10 cellular contexts compared by ENCODE assay signal in the genomic region with DNA sequence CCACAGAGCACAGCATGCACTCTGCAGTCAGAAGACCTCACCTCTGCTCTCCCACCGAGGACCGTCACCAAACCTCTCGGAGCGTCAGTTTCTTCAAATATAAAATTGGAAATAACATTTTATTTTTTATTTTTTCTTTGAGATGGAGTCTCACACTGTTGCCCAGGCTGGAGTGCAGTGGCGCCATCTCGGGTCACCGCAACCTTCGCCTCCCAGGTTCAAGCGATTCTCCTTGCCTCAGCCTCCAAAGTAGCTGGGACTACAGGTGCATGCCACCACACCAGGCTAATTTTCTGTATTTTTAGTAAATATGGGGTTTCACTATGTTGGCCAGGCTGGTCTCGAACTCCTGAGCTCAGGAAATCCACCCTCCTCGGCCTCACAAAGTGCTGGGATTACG. TPM values are rescaled to one million over a fixed set of nuclear protein-coding genes. Genes with fewer than 3 reads are reported as not detected.
DNase-seq lines count a peak whose midpoint lies in the region; ATAC-seq and TF ChIP-seq lines count a peak whose summit lies in the region.
"Not testable (repeated sequence)": the region's sequence is repeated elsewhere in the genome, so short reads cannot be mapped to it uniquely, and the experiment has no call there.
"Had no signal": no experiment of that assay in that cellular context is flagged by ENCODE, and none has a peak within 500 bp of the region (broad histone marks: within the 10 kb centered on the region; RNA-seq: fewer than 3 reads in every experiment).

No MANE protein-coding gene starts in this region.

- DNase-seq in CD8-positive, alpha-beta T cell; activated naive CD4-positive, alpha-beta T cell treated with anti-CD3 and anti-CD28 coated beads for 36 hours; natural killer cell: not testable (repeated sequence)
- peak; percentile 1 for DNase-seq in activated CD4-positive, alpha-beta T cell treated with anti-CD3 and anti-CD28 coated beads for 36 hours
- DNase-seq in right atrium auricular region (ENCODE audit: low spot score) (peak; percentile 47), sciatic nerve (ENCODE audit: low spot score) (peak; percentile 21), type B pancreatic cell (ENCODE audit: extremely low spot score, unreplicated experiment) (peak; percentile 11)

- H3K36me3 Mint-ChIP-seq in CD8-positive, alpha-beta T cell; type B pancreatic cell: not testable (repeated sequence)
- H3K36me3 Mint-ChIP-seq in activated CD4-positive, alpha-beta T cell treated with anti-CD3 and anti-CD28 coated beads for 36 hours (ENCODE audit: low read depth) = peaks cover 82% of the 10 kb centered on the region
- H3K36me3 Mint-ChIP-seq in activated naive CD4-positive, alpha-beta T cell treated with anti-CD3 and anti-CD28 coated beads for 36 hours (ENCODE audit: low read depth) = peaks cover 78% of the 10 kb centered on the region
- H3K36me3 Mint-ChIP-seq in natural killer cell = peaks cover 10% of the 10 kb centered on the region

- not testable (repeated sequence) for TF ChIP-seq CTCF in CD8-positive, alpha-beta T cell (IDR thresholded peaks at IDR 0.05); right atrium auricular region (IDR thresholded peaks at IDR 0.05); natural killer cell (IDR thresholded peaks at IDR 0.05); type B pancreatic cell (conservative IDR thresholded peaks at IDR 0.05)

- CTCF ChIA-PET in CD8-positive, alpha-beta T cell (lab: Charles Lee) = interaction anchor here (1.3 to 10.1 kb wide), 3 partner anchors 13 to 75 kb away, joined by 3 to 94 read pairs (median 31); no protein-coding TSS in a partner anchor
- CTCF ChIA-PET in activated CD4-positive, alpha-beta T cell treated with anti-CD3 and anti-CD28 coated beads for 36 hours (lab: Charles Lee) = interaction anchor here (1.6 kb wide), 1 partner anchor 75 kb away, joined by 5 read pairs; no protein-coding TSS in a partner anchor
- CTCF ChIA-PET in activated naive CD4-positive, alpha-beta T cell treated with anti-CD3 and anti-CD28 coated beads for 36 hours (lab: Charles Lee) = interaction anchor here (1.5 to 5.7 kb wide), 3 partner anchors 41 to 82 kb away, joined by 3 to 62 read pairs (median 4); a partner anchor contains a TSS

- H3K36me3 ChIP-seq in CD8-positive, alpha-beta T cell (ENCODE audit: insufficient read depth, low read length); right atrium auricular region: not testable (repeated sequence)

- not testable (repeated sequence) for H3K9me3 ChIP-seq in CD8-positive, alpha-beta T cell (ENCODE audit: low read length); right atrium auricular region

- POLR2A ChIA-PET in CD8-positive, alpha-beta T cell (lab: Charles Lee); activated CD4-positive, alpha-beta T cell treated with anti-CD3 and anti-CD28 coated beads for 36 hours (lab: Charles Lee): not testable (repeated sequence)

- not testable (repeated sequence) for H3K4me3 Mint-ChIP-seq in CD8-positive, alpha-beta T cell; activated CD4-positive, alpha-beta T cell treated with anti-CD3 and anti-CD28 coated beads for 36 hours; activated naive CD4-positive, alpha-beta T cell treated with anti-CD3 and anti-CD28 coated beads for 36 hours; type B pancreatic cell
- H3K4me3 Mint-ChIP-seq in natural killer cell = peak overlapping the region; percentile 99

- H3K4me3 ChIP-seq in CD8-positive, alpha-beta T cell (ENCODE audit: low read depth, low read length); right atrium auricular region: not testable (repeated sequence)

- not testable (repeated sequence) for H3K9me3 Mint-ChIP-seq in CD8-positive, alpha-beta T cell; activated CD4-positive, alpha-beta T cell treated with anti-CD3 and anti-CD28 coated beads for 36 hours (ENCODE audit: low read depth); activated naive CD4-positive, alpha-beta T cell treated with anti-CD3 and anti-CD28 coated beads for 36 hours; natural killer cell; type B pancreatic cell

- ATAC-seq in CD8-positive, alpha-beta T cell; activated CD4-positive, alpha-beta T cell treated with anti-CD3 and anti-CD28 coated beads for 36 hours; natural killer cell; sciatic nerve: not testable (repeated sequence)

- intact Hi-C loops in CD8-positive, alpha-beta T cell (cut with DNase I, micrococcal nuclease); activated naive CD4-positive, alpha-beta T cell treated with anti-CD3 and anti-CD28 coated beads for 36 hours (cut with micrococcal nuclease); sciatic nerve (cut with DNase I): not testable (repeated sequence)
- intact Hi-C loops in activated CD4-positive, alpha-beta T cell treated with anti-CD3 and anti-CD28 coated beads for 36 hours (cut with DNase I, micrococcal nuclease) = loop anchor here in 1 of 2 experiments (5.0 kb wide), 2 partner anchors 52 to 62 kb away; no protein-coding TSS in a partner anchor
- intact Hi-C loops in natural killer cell (cut with micrococcal nuclease) = loop anchor here (10.0 kb wide), 2 partner anchors 85 to 985 kb away; a partner anchor contains a TSS

- peaks cover 39% of the 10 kb centered on the region for H3K4me1 Mint-ChIP-seq in CD8-positive, alpha-beta T cell (ENCODE audit: low read depth)
- H3K4me1 Mint-ChIP-seq in activated CD4-positive, alpha-beta T cell treated with anti-CD3 and anti-CD28 coated beads for 36 hours = peaks cover 58% of the 10 kb centered on the region
- peaks cover 67% of the 10 kb centered on the region for H3K4me1 Mint-ChIP-seq in activated naive CD4-positive, alpha-beta T cell treated with anti-CD3 and anti-CD28 coated beads for 36 hours (ENCODE audit: low read depth)
- H3K4me1 Mint-ChIP-seq in natural killer cell = peaks cover 77 to 82% of the 10 kb centered on the region in 2 donors
- H3K4me1 Mint-ChIP-seq in type B pancreatic cell (ENCODE audit: unreplicated experiment) = not testable (repeated sequence)

- H3K27ac ChIP-seq in CD8-positive, alpha-beta T cell (ENCODE audit: low read depth, low read length); right atrium auricular region: not testable (repeated sequence)

- H3K27me3 Mint-ChIP-seq in CD8-positive, alpha-beta T cell (ENCODE audit: low read depth); activated CD4-positive, alpha-beta T cell treated with anti-CD3 and anti-CD28 coated beads for 36 hours; activated naive CD4-positive, alpha-beta T cell treated with anti-CD3 and anti-CD28 coated beads for 36 hours (ENCODE audit: low read depth); natural killer cell (ENCODE audit: low read depth in 2 of 2): not testable (repeated sequence)
- H3K27me3 Mint-ChIP-seq in type B pancreatic cell = peaks cover 76% of the 10 kb centered on the region

- H3K27me3 ChIP-seq in CD8-positive, alpha-beta T cell (ENCODE audit: insufficient read depth, low read length); right atrium auricular region: not testable (repeated sequence)

- peak overlapping the region; percentile 12 for H3K27ac Mint-ChIP-seq in CD8-positive, alpha-beta T cell
- H3K27ac Mint-ChIP-seq in activated CD4-positive, alpha-beta T cell treated with anti-CD3 and anti-CD28 coated beads for 36 hours; type B pancreatic cell: not testable (repeated sequence)
- H3K27ac Mint-ChIP-seq in activated naive CD4-positive, alpha-beta T cell treated with anti-CD3 and anti-CD28 coated beads for 36 hours = peak overlapping the region; percentile 47
- peak overlapping the region; percentile 85 to 94 for H3K27ac Mint-ChIP-seq in natural killer cell

- peaks cover 15% of the 10 kb centered on the region for H3K4me1 ChIP-seq in CD8-positive, alpha-beta T cell (ENCODE audit: insufficient read depth, low read length)
- not testable (repeated sequence) for H3K4me1 ChIP-seq in right atrium auricular region

RNA-seq across cellular contexts. Expression of a gene that starts 6.9 kb away (rescaled TPM):
- total RNA-seq in CD8-positive, alpha-beta T cell = 10 to 100 TPM; 37.0 to 39.1 TPM
- 10 to 100 TPM; 73.4 to 76.8 TPM for total RNA-seq in activated CD4-positive, alpha-beta T cell treated with anti-CD3 and anti-CD28 coated beads for 36 hours
- 10 to 100 TPM; 50.6 to 52.3 TPM for total RNA-seq in activated naive CD4-positive, alpha-beta T cell treated with anti-CD3 and anti-CD28 coated beads for 36 hours
- total RNA-seq in right atrium auricular region (under 1 TPM in 1 of 2 donors, not detected in 1; 0.39 TPM), natural killer cell (100 to 1,000 TPM; 234 to 328 (median 257) TPM), sciatic nerve (1.1 TPM), type B pancreatic cell (ENCODE audit: low replicate concordance) (not detected in 2 replicates)
- total RNA-seq: Calu3, GM23338, IMR-90 had no signal

RNA-seq across cellular contexts. Expression of a gene that starts 46.0 kb away (rescaled TPM):
- total RNA-seq in CD8-positive, alpha-beta T cell = 1 to 10 TPM; 5.2 TPM
- total RNA-seq in activated CD4-positive, alpha-beta T cell treated with anti-CD3 and anti-CD28 coated beads for 36 hours = 10 to 100 TPM; 21.8 to 23.1 TPM
- total RNA-seq in activated naive CD4-positive, alpha-beta T cell treated with anti-CD3 and anti-CD28 coated beads for 36 hours = 10 to 100 TPM; 19.5 to 19.7 TPM
- total RNA-seq in right atrium auricular region = 10 to 100 TPM; 10.9 to 13.7 TPM
- total RNA-seq in natural killer cell = 10 to 100 TPM; 21.4 to 38.9 (median 37.6) TPM
- 19.9 TPM for total RNA-seq in sciatic nerve
- total RNA-seq in type B pancreatic cell (ENCODE audit: low replicate concordance) = 10.5 and 19.7 TPM in 2 replicates

Comparison
In these comparisons a context has a peak if more than half of its experiments do, and no peak if none do; other contexts are left out.
1. RNA of a gene that starts 6.9 kb away (total RNA-seq): 234 to 328 TPM in natural killer cell, 73.4 to 76.8 TPM in activated CD4-positive, alpha-beta T cell treated with anti-CD3 and anti-CD28 coated beads for 36 hours, 50.6 to 52.3 TPM in activated naive CD4-positive, alpha-beta T cell treated with anti-CD3 and anti-CD28 coated beads for 36 hours and 37.0 to 39.1 TPM in CD8-positive, alpha-beta T cell; 1.1 TPM in sciatic nerve (single experiment), 0.39 TPM in right atrium auricular region and not detected in type B pancreatic cell; every median in the first group is over 10 times any median in the second.